In genomic region chr7:2229467-2229866, GRCh38 we compare ENCODE assay signal across 17 cellular contexts. TPM values are rescaled to one million over a fixed set of nuclear protein-coding genes. Genes with fewer than 3 reads are reported as not detected.
A peak's percentile ranks its signal among the peaks of the same experiment; 100 is the strongest.
DNase-seq lines count a peak whose midpoint lies in the region; ATAC-seq, FAIRE-seq and TF ChIP-seq lines count a peak whose summit lies in the region.
"Had no signal": no experiment of that assay in that cellular context is flagged by ENCODE, and none has a peak within 500 bp of the region (broad histone marks: within the 10 kb centered on the region; RNA-seq: fewer than 3 reads in every experiment).

No MANE protein-coding gene starts in this region.

- peak overlapping the region in 10 of 11 experiments; percentile 1 to 95 (median 26); a peak in 9 of 22 replicates for H3K9ac ChIP-seq in BLaER1 treated with 17β-estradiol and CSF1 and Interleukin-3, amounts not matched to agents 10 nM and 100 nM
- H3K9ac ChIP-seq in K562 (ENCODE audit: insufficient read depth in 1 of 2, low read depth in 2 of 2, low read length in 2 of 2): peak overlapping the region in 1 of 2 experiments; percentile 59; a peak in 2 of 4 replicates

- WGBS in K562 (ENCODE audit: insufficient coverage, low coverage, missing lambda C conversion rate): 97% methylated on average over 7 of the region's 7 CpGs

- no peak for DNase-seq in Caco-2
- no peak for DNase-seq in K562 (ENCODE audit: extremely low read depth in 1 of 4, low spot score in 3 of 4)
- no peak for DNase-seq in neural crest cell (ENCODE audit: low read depth, low spot score)
- DNase-seq in NCI-H1092 (lab: John Stamatoyannopoulos, UW): no peak
- no peak for DNase-seq in activated CD4-positive, alpha-beta memory T cell treated with anti-CD3 and anti-CD28 coated beads, Interleukin-2, amount 10 ng/mL, durations not matched to agents 7 days and 5 days
- no peak for DNase-seq in activated CD4-positive, alpha-beta T cell treated with anti-CD3 and anti-CD28 coated beads for 4 hours
- DNase-seq: ACHN, DMS 273 treated with DMSO at 0.1 percent for 48 hours, GF-D8, GOT3, KG1, NCI-H1048, NCI-H1694, NCI-H510A treated with DMSO at 0.1 percent for 48 hours, PC-3 had no signal

- H3K9me1 ChIP-seq in K562 (ENCODE audit: control insufficient read depth, insufficient read depth, low read length): no peaks in the 10 kb centered on the region

- H3K4me3 Mint-ChIP-seq in Caco-2 (ENCODE audit: unreplicated experiment) (no peak overlapping the region), neural crest cell (peak overlapping the region; percentile 73)
- no peak overlapping the region for H3K4me3 Mint-ChIP-seq in activated CD4-positive, alpha-beta memory T cell treated with anti-CD3 and anti-CD28 coated beads, Interleukin-2, amount 10 ng/mL, durations not matched to agents 7 days and 5 days

- no peak for TF ChIP-seq CTCF in Caco-2 (IDR thresholded peaks at IDR 0.05; ENCODE audit: insufficient read depth in 1 of 2, low read depth in 1 of 2, low read length in 1 of 2, severe bottlenecking in 1 of 2, unreplicated experiment in 1 of 2)
- no peak for TF ChIP-seq CTCF in K562 (IDR thresholded peaks at IDR 0.05 in 2 of 3, conservative IDR thresholded peaks at IDR 0.05 in 1 of 3; ENCODE audit: insufficient read depth in 2 of 3, low read depth in 1 of 3, low read length in 3 of 3)
- no peak for TF ChIP-seq CTCF in neural crest cell (conservative IDR thresholded peaks at IDR 0.05)

- TF ChIP-seq RAD21 in K562 (CRISPR knock-in tag; conservative IDR thresholded peaks at IDR 0.05 in 1 of 2, IDR thresholded peaks at IDR 0.05 in 1 of 2): no peak

- peaks cover 65 to 74% (median 70%) of the 10 kb centered on the region in 11 experiments for H3K36me3 ChIP-seq in BLaER1 treated with 17β-estradiol and CSF1 and Interleukin-3, amounts not matched to agents 10 nM and 100 nM
- H3K36me3 ChIP-seq in Caco-2 (ENCODE audit: control insufficient read depth, insufficient read depth, low read length): 0 out of 2 replicates have a peak, but pooled peaks cover 2% of the 10 kb centered on the region
- H3K36me3 ChIP-seq in K562 (ENCODE audit: control insufficient read depth, insufficient read depth, low read length): peaks cover 63% of the 10 kb centered on the region; the same call in 2 of the 3 replicates

- no peaks in the 10 kb centered on the region for H3K9me3 ChIP-seq in BLaER1 treated with 17β-estradiol and CSF1 and Interleukin-3, amounts not matched to agents 10 nM and 100 nM (replicated peaks in 1 of 11)
- H3K9me3 ChIP-seq in Caco-2 (no peaks in the 10 kb centered on the region), K562 (replicated peaks; ENCODE audit: control insufficient read depth, insufficient read depth, low read depth, low read length) (no peaks in the 10 kb centered on the region)

- H3K4me2 ChIP-seq in BLaER1 treated with 17β-estradiol and CSF1 and Interleukin-3, amounts not matched to agents 10 nM and 100 nM: no peak overlapping the region
- H3K4me2 ChIP-seq in K562 (ENCODE audit: insufficient read depth, low read length): no peak overlapping the region

- intact Hi-C loops in Caco-2 (cut with micrococcal nuclease; ENCODE audit: unreplicated experiment) (no loop called here), K562 (cut with micrococcal nuclease) (no loop called here)

- FAIRE-seq in K562 (lab: Jason Lieb, UNC): no peak
- FAIRE-seq: GM12891 had no signal

- peaks cover 26 to 46% (median 38%) of the 10 kb centered on the region in 10 experiments for H3K4me1 ChIP-seq in BLaER1 treated with 17β-estradiol and CSF1 and Interleukin-3, amounts not matched to agents 10 nM and 100 nM
- H3K4me1 ChIP-seq in Caco-2 (no peaks in the 10 kb centered on the region), K562 (replicated peaks in 1 of 2; ENCODE audit: control insufficient read depth in 2 of 2, insufficient read depth in 2 of 2, low read length in 2 of 2) (peaks cover 3 to 17% of the 10 kb centered on the region in 2 experiments; a peak in 3 of 5 replicates)

- TF ChIP-seq POLR2A in K562 (conservative IDR thresholded peaks at IDR 0.05): no peak

- no peak overlapping the region for H3K4me3 ChIP-seq in BLaER1 treated with 17β-estradiol and CSF1 and Interleukin-3, amounts not matched to agents 10 nM and 100 nM
- no peak overlapping the region for H3K4me3 ChIP-seq in Caco-2 (ENCODE audit: low read depth, low read length)
- H3K4me3 ChIP-seq in K562: no peak overlapping the region

- H3K27me3 Mint-ChIP-seq in Caco-2 (ENCODE audit: insufficient read depth, unreplicated experiment): no peaks in the 10 kb centered on the region
- H3K27me3 Mint-ChIP-seq in neural crest cell (ENCODE audit: low read depth): no peaks in the 10 kb centered on the region
- H3K27me3 Mint-ChIP-seq in activated CD4-positive, alpha-beta memory T cell treated with anti-CD3 and anti-CD28 coated beads, Interleukin-2, amount 10 ng/mL, durations not matched to agents 7 days and 5 days: no peaks in the 10 kb centered on the region

- H3K9me3 Mint-ChIP-seq in Caco-2 (ENCODE audit: unreplicated experiment): no peaks in the 10 kb centered on the region
- no peaks in the 10 kb centered on the region for H3K9me3 Mint-ChIP-seq in neural crest cell
- no peaks in the 10 kb centered on the region for H3K9me3 Mint-ChIP-seq in activated CD4-positive, alpha-beta memory T cell treated with anti-CD3 and anti-CD28 coated beads, Interleukin-2, amount 10 ng/mL, durations not matched to agents 7 days and 5 days

- H3K79me2 ChIP-seq in K562 (ENCODE audit: control insufficient read depth, insufficient read depth, low read length): peaks cover 48% of the 10 kb centered on the region

- no peaks in the 10 kb centered on the region for H3K27me3 ChIP-seq in BLaER1 treated with 17β-estradiol and CSF1 and Interleukin-3, amounts not matched to agents 10 nM and 100 nM
- no peaks in the 10 kb centered on the region for H3K27me3 ChIP-seq in Caco-2 (replicated peaks; ENCODE audit: control insufficient read depth, insufficient read depth, low read length)
- no peaks in the 10 kb centered on the region for H3K27me3 ChIP-seq in K562 (ENCODE audit: control insufficient read depth in 2 of 2, insufficient read depth in 2 of 2, low read length in 2 of 2)

- no peak overlapping the region for H3K27ac ChIP-seq in BLaER1 treated with 17β-estradiol and CSF1 and Interleukin-3, amounts not matched to agents 10 nM and 100 nM
- H3K27ac ChIP-seq in K562 (ENCODE audit: extremely low read depth, low read depth, low read length): no peak overlapping the region

- no peak for TF ChIP-seq EP300 in K562 (IDR thresholded peaks at IDR 0.05; ENCODE audit: low read length)

- TSS peak; percentile 9 for BruUV-seq in Caco-2 (replicated peaks; lab: Mats Ljungman, UMichigan)
- BruUV-seq in K562 (replicated peaks; lab: Mats Ljungman, UMichigan): no TSS peak

- POLR2A ChIA-PET in Caco-2 (lab: Charles Lee) (no interaction called here), K562 (lab: Yijun Ruan, JAX) (interaction anchor here (0.6 kb wide), 1 partner anchor 118 kb away, joined by 3 read pairs; no protein-coding TSS in a partner anchor)
- POLR2A ChIA-PET in activated CD4-positive, alpha-beta memory T cell treated with anti-CD3 and anti-CD28 coated beads, Interleukin-2, amount 10 ng/mL, durations not matched to agents 7 days and 5 days (lab: Charles Lee): no interaction called here

- H3K36me3 Mint-ChIP-seq in Caco-2 (ENCODE audit: insufficient read depth, unreplicated experiment) (peaks cover 41% of the 10 kb centered on the region), neural crest cell (ENCODE audit: low read depth) (peaks cover 8% of the 10 kb centered on the region)
- H3K36me3 Mint-ChIP-seq in activated CD4-positive, alpha-beta memory T cell treated with anti-CD3 and anti-CD28 coated beads, Interleukin-2, amount 10 ng/mL, durations not matched to agents 7 days and 5 days (ENCODE audit: low read depth): peaks cover 25% of the 10 kb centered on the region

- H3K27ac Mint-ChIP-seq in Caco-2 (ENCODE audit: unreplicated experiment) (peak overlapping the region; percentile 15), neural crest cell (ENCODE audit: unreplicated experiment) (no peak overlapping the region)
- H3K27ac Mint-ChIP-seq in activated CD4-positive, alpha-beta memory T cell treated with anti-CD3 and anti-CD28 coated beads, Interleukin-2, amount 10 ng/mL, durations not matched to agents 7 days and 5 days: no peak overlapping the region

- CTCF ChIA-PET in Caco-2 (lab: Charles Lee): no interaction called here
- CTCF ChIA-PET in K562 (lab: Yijun Ruan, JAX; ENCODE audit: low intra/inter-chr PET ratio): no interaction called here
- CTCF ChIA-PET in activated CD4-positive, alpha-beta memory T cell treated with anti-CD3 and anti-CD28 coated beads, Interleukin-2, amount 10 ng/mL, durations not matched to agents 7 days and 5 days (lab: Charles Lee): no interaction called here

- H4K20me1 ChIP-seq in BLaER1 treated with 17β-estradiol and CSF1 and Interleukin-3, amounts not matched to agents 10 nM and 100 nM: peaks cover 10 to 78% (median 73%) of the 10 kb centered on the region in 11 experiments; a peak in 20 of 22 replicates
- peaks cover 2% of the 10 kb centered on the region; the same call in 1 of the 2 replicates for H4K20me1 ChIP-seq in K562 (replicated peaks; ENCODE audit: control insufficient read depth, insufficient read depth, low read length)

- in situ Hi-C loops in K562 (cut with MboI): no loop called here

- ATAC-seq in K562: no peak
- ATAC-seq: PC-3 had no signal

- H3K4me1 Mint-ChIP-seq in Caco-2 (ENCODE audit: low read depth, unreplicated experiment): peaks cover 9% of the 10 kb centered on the region
- H3K4me1 Mint-ChIP-seq in neural crest cell: peaks cover 12% of the 10 kb centered on the region
- peaks cover 32% of the 10 kb centered on the region for H3K4me1 Mint-ChIP-seq in activated CD4-positive, alpha-beta memory T cell treated with anti-CD3 and anti-CD28 coated beads, Interleukin-2, amount 10 ng/mL, durations not matched to agents 7 days and 5 days

- no peak overlapping the region for H2AFZ ChIP-seq in K562 (ENCODE audit: low read depth, low read length)

RNA-seq across cellular contexts. Expression of gene MAD1L1, which starts 3.3 kb away (rescaled TPM):
- total RNA-seq in Caco-2 (2022): 58.6 and 65.8 TPM in 2 replicates
- total RNA-seq in K562 (2011; cell fraction: chromatin; rRNA removed; ENCODE audit: low replicate concordance): 159 and 265 TPM in 2 replicates
- total RNA-seq in K562 (2011; cell fraction: nucleolus; rRNA removed): 94.7 and 113 TPM in 2 replicates
- 88.9 and 95.8 TPM in 2 replicates for total RNA-seq in K562 (2011; cell fraction: nucleoplasm; rRNA removed)
- 89.7 and 103 TPM in 2 replicates for total RNA-seq in K562 (2014; rRNA removed)
- total RNA-seq in K562 (2014; rRNA removed; fragmentation: Illumina TruSeq; extraction: Trizol): 6.8 and 12.3 TPM in 2 replicates
- total RNA-seq in K562 (2015; rRNA removed; fragmentation: Illumina TruSeq; extraction: Trizol): 32.6 TPM in 2 replicates
- total RNA-seq in K562 (2021): 67.4 and 75.3 TPM in 2 replicates
- 18.0 and 23.3 TPM in 2 replicates for polyA plus RNA-seq in K562 (2011; rRNA removed)
- 31.4 and 103 TPM in 2 replicates for polyA plus RNA-seq in K562 (2011; cell fraction: cytosol; rRNA removed)
- 23.7 and 53.1 TPM in 2 replicates for polyA plus RNA-seq in K562 (2011; cell fraction: nucleus; rRNA removed)
- polyA plus RNA-seq in K562 (2012): 50.7 and 89.9 TPM in 2 replicates
- polyA plus RNA-seq in K562 (2014; fragmentation: Illumina TruSeq; extraction: Trizol): 11.4 and 16.7 TPM in 2 replicates
- polyA plus RNA-seq in K562 (2014; fragmentation: Nextera tagmentation; extraction: Ambion mirVana): 1 to 10 TPM; 1.7 to 5.0 TPM
- polyA plus RNA-seq in K562 (2014; rRNA removed): 53.5 and 65.3 TPM in 2 replicates
- polyA minus RNA-seq in K562 (2011; rRNA and poly(A)+ RNA removed): 14.5 and 17.9 TPM in 2 replicates
- polyA minus RNA-seq in K562 (2011; cell fraction: cytosol; rRNA and poly(A)+ RNA removed): 34.4 and 62.5 TPM in 2 replicates
- polyA minus RNA-seq in K562 (2011; cell fraction: nucleus; rRNA and poly(A)+ RNA removed): 21.5 and 31.9 TPM in 2 replicates
- 49.7 and 53.8 TPM in 2 replicates for total RNA-seq in neural crest cell
- 100 to 1,000 TPM; 120 to 136 TPM for total RNA-seq in activated CD4-positive, alpha-beta memory T cell treated with anti-CD3 and anti-CD28 coated beads, Interleukin-2, amount 10 ng/mL, durations not matched to agents 7 days and 5 days

RNA-seq across cellular contexts. Expression of gene MRM2, which starts 12.5 kb away (rescaled TPM):
- total RNA-seq in Caco-2 (2022): 48.8 and 49.3 TPM in 2 replicates
- total RNA-seq in K562 (2011; cell fraction: chromatin; rRNA removed; ENCODE audit: low replicate concordance): 24.0 and 38.8 TPM in 2 replicates
- total RNA-seq in K562 (2011; cell fraction: nucleolus; rRNA removed): 23.0 and 36.2 TPM in 2 replicates
- 26.9 and 28.0 TPM in 2 replicates for total RNA-seq in K562 (2011; cell fraction: nucleoplasm; rRNA removed)
- 48.3 and 50.5 TPM in 2 replicates for total RNA-seq in K562 (2014; rRNA removed)
- total RNA-seq in K562 (2014; rRNA removed; fragmentation: Illumina TruSeq; extraction: Trizol): 41.7 and 43.9 TPM in 2 replicates
- total RNA-seq in K562 (2015; rRNA removed; fragmentation: Illumina TruSeq; extraction: Trizol): 45.9 and 50.7 TPM in 2 replicates
- 47.9 and 50.2 TPM in 2 replicates for total RNA-seq in K562 (2021)
- 29.3 and 32.4 TPM in 2 replicates for polyA plus RNA-seq in K562 (2011; rRNA removed)
- polyA plus RNA-seq in K562 (2011; cell fraction: cytosol; rRNA removed): 19.7 and 23.9 TPM in 2 replicates
- polyA plus RNA-seq in K562 (2011; cell fraction: nucleus; rRNA removed): 10.7 and 12.6 TPM in 2 replicates
- 34.0 and 47.0 TPM in 2 replicates for polyA plus RNA-seq in K562 (2012)
- 54.5 and 62.0 TPM in 2 replicates for polyA plus RNA-seq in K562 (2014; fragmentation: Illumina TruSeq; extraction: Trizol)
- polyA plus RNA-seq in K562 (2014; fragmentation: Nextera tagmentation; extraction: Ambion mirVana): 100 to 1,000 TPM in 1 of 2 experiments, 10 to 100 TPM in 1; 70.4 to 116 TPM
- polyA plus RNA-seq in K562 (2014; rRNA removed): 44.1 and 50.2 TPM in 2 replicates
- polyA minus RNA-seq in K562 (2011; rRNA and poly(A)+ RNA removed): 20.5 and 21.4 TPM in 2 replicates
- polyA minus RNA-seq in K562 (2011; cell fraction: cytosol; rRNA and poly(A)+ RNA removed): 13.3 and 21.0 TPM in 2 replicates
- polyA minus RNA-seq in K562 (2011; cell fraction: nucleus; rRNA and poly(A)+ RNA removed): 9.2 and 13.9 TPM in 2 replicates
- 45.1 and 48.5 TPM in 2 replicates for total RNA-seq in neural crest cell
- 10 to 100 TPM; 23.6 to 25.7 TPM for total RNA-seq in activated CD4-positive, alpha-beta memory T cell treated with anti-CD3 and anti-CD28 coated beads, Interleukin-2, amount 10 ng/mL, durations not matched to agents 7 days and 5 days

RNA-seq across cellular contexts. Expression of gene NUDT1, which starts 12.6 kb away (rescaled TPM):
- total RNA-seq in Caco-2 (2022) (41.5 and 42.8 TPM in 2 replicates), K562 (2014; rRNA removed) (73.3 and 79.6 TPM in 2 replicates), K562 (2014; rRNA removed; fragmentation: Illumina TruSeq; extraction: Trizol) (12.7 and 25.8 TPM in 2 replicates), K562 (2015; rRNA removed; fragmentation: Illumina TruSeq; extraction: Trizol) (45.8 and 48.5 TPM in 2 replicates), K562 (2021) (39.3 and 44.8 TPM in 2 replicates), neural crest cell (54.9 and 60.2 TPM in 2 replicates)
- 6.3 and 17.2 TPM in 2 replicates for total RNA-seq in K562 (2011; cell fraction: chromatin; rRNA removed; ENCODE audit: low replicate concordance)
- total RNA-seq in K562 (2011; cell fraction: nucleolus; rRNA removed): 20.5 and 20.8 TPM in 2 replicates
- 16.0 and 16.9 TPM in 2 replicates for total RNA-seq in K562 (2011; cell fraction: nucleoplasm; rRNA removed)
- polyA plus RNA-seq in K562 (2011; rRNA removed) (26.0 and 32.1 TPM in 2 replicates), K562 (2014; fragmentation: Illumina TruSeq; extraction: Trizol) (29.6 and 41.1 TPM in 2 replicates), K562 (2014; fragmentation: Nextera tagmentation; extraction: Ambion mirVana) (10 to 100 TPM in 1 of 2 experiments, 1 to 10 TPM in 1; 5.3 to 16.2 TPM), K562 (2014; rRNA removed) (63.1 and 64.4 TPM in 2 replicates)
- polyA plus RNA-seq in K562 (2011; cell fraction: cytosol; rRNA removed): 42.4 and 49.5 TPM in 2 replicates
- polyA plus RNA-seq in K562 (2011; cell fraction: nucleus; rRNA removed): 35.5 and 42.6 TPM in 2 replicates
- 74.2 and 74.5 TPM in 2 replicates for polyA plus RNA-seq in K562 (2012)
- 10.8 and 13.0 TPM in 2 replicates for polyA minus RNA-seq in K562 (2011; rRNA and poly(A)+ RNA removed)
- 15.0 and 18.8 TPM in 2 replicates for polyA minus RNA-seq in K562 (2011; cell fraction: cytosol; rRNA and poly(A)+ RNA removed)
- polyA minus RNA-seq in K562 (2011; cell fraction: nucleus; rRNA and poly(A)+ RNA removed): 6.9 and 7.9 TPM in 2 replicates
- 10 to 100 TPM; 85.2 to 87.5 TPM for total RNA-seq in activated CD4-positive, alpha-beta memory T cell treated with anti-CD3 and anti-CD28 coated beads, Interleukin-2, amount 10 ng/mL, durations not matched to agents 7 days and 5 days
